13 cellular contexts compared by ENCODE assay signal in the genomic region with DNA sequence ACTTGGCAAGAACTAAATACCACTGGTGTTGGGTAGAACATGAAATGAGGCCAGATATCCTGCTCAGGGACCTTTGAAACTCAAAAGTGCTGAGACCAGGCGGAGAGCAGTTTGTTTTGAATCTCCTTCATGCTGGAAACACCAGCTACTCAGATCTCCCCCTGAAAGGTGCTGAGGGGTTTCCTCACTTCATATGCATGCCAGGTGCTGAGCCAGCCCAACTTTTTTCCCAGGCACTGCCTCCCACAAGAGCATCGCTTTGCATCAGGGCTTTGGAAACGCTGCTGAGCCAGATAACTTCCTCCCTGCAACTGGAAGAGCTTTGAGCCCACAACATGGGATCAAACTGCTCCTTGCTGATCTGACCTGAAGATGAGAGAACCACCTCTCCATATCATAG. TPM values are rescaled to one million over a fixed set of nuclear protein-coding genes. Genes with fewer than 3 reads are reported as not detected.
A peak's percentile ranks its signal among the peaks of the same experiment; 100 is the strongest.
DNase-seq lines count a peak whose midpoint lies in the region; ATAC-seq and TF ChIP-seq lines count a peak whose summit lies in the region.
"Had no signal": no experiment of that assay in that cellular context is flagged by ENCODE, and none has a peak within 500 bp of the region (broad histone marks: within the 10 kb centered on the region; RNA-seq: fewer than 3 reads in every experiment).

No MANE protein-coding gene starts in this region.

- no peak overlapping the region for H3K18ac ChIP-seq in trophoblast cell (ENCODE audit: low read length)

- no peaks in the 10 kb centered on the region for H3K36me3 ChIP-seq in BLaER1 treated with 17β-estradiol and CSF1 and Interleukin-3, amounts not matched to agents 10 nM and 100 nM
- H3K36me3 ChIP-seq in Loucy (ENCODE audit: insufficient read depth, low read length) (no peaks in the 10 kb centered on the region), neural progenitor cell (no peaks in the 10 kb centered on the region), trophoblast cell (ENCODE audit: control insufficient read depth in 1 of 2, insufficient read depth in 2 of 2, low read length in 2 of 2) (no peaks in the 10 kb centered on the region)

- no peaks in the 10 kb centered on the region for H3K79me1 ChIP-seq in trophoblast cell (ENCODE audit: low read length)

- no peaks in the 10 kb centered on the region; a peak in 1 of 22 replicates for H4K20me1 ChIP-seq in BLaER1 treated with 17β-estradiol and CSF1 and Interleukin-3, amounts not matched to agents 10 nM and 100 nM
- H4K20me1 ChIP-seq in Loucy (ENCODE audit: insufficient read depth, low read length, poor library complexity, severe bottlenecking) (no peaks in the 10 kb centered on the region), neural progenitor cell (ENCODE audit: low read depth) (peaks cover 13% of the 10 kb centered on the region)

- H3K4me2 ChIP-seq in BLaER1 treated with 17β-estradiol and CSF1 and Interleukin-3, amounts not matched to agents 10 nM and 100 nM = peak overlapping the region in 10 of 11 experiments; percentile 10 to 98 (median 91); a peak in 18 of 22 replicates
- H3K4me2 ChIP-seq in Loucy (ENCODE audit: low read depth, low read length, poor library complexity, severe bottlenecking) (no peak overlapping the region), neural progenitor cell (peak overlapping the region; percentile 71), trophoblast cell (ENCODE audit: low read length) (no peak overlapping the region)

- H3K36me3 Mint-ChIP-seq in neural progenitor cell = peaks cover 7% of the 10 kb centered on the region

- H3K9me2 ChIP-seq in Loucy (replicated peaks; ENCODE audit: low read depth, low read length) = no peaks in the 10 kb centered on the region

- no peak overlapping the region for H4K91ac ChIP-seq in trophoblast cell (ENCODE audit: low read depth, low read length)

- peaks cover 22 to 60% (median 54%) of the 10 kb centered on the region in 10 experiments for H3K4me1 ChIP-seq in BLaER1 treated with 17β-estradiol and CSF1 and Interleukin-3, amounts not matched to agents 10 nM and 100 nM
- H3K4me1 ChIP-seq in Loucy (ENCODE audit: insufficient read depth, low read length, poor library complexity, severe bottlenecking) (peaks cover 54% of the 10 kb centered on the region), neural progenitor cell (peaks cover 27% of the 10 kb centered on the region), trophoblast cell (ENCODE audit: control insufficient read depth in 1 of 2, insufficient read depth in 2 of 2, low read length in 2 of 2) (no peaks in the 10 kb centered on the region)
- H3K4me1 ChIP-seq: Caco-2 had no signal

- ATAC-seq in HG03025 (IDR thresholded peaks at IDR 0.05; ENCODE audit: low FRiP score, unreplicated experiment) = no peak
- ATAC-seq in HG02642 (IDR thresholded peaks at IDR 0.05; ENCODE audit: poor library complexity, unreplicated experiment) = no peak

- H3K9me3 ChIP-seq in BLaER1 treated with 17β-estradiol and CSF1 and Interleukin-3, amounts not matched to agents 10 nM and 100 nM (replicated peaks in 1 of 11) = peaks cover 14 to 21% (median 19%) of the 10 kb centered on the region in 11 experiments
- H3K9me3 ChIP-seq in Loucy (ENCODE audit: insufficient read depth, low read depth, low read length) = peaks cover 13% of the 10 kb centered on the region; the same call in 1 of the 2 replicates
- no peaks in the 10 kb centered on the region for H3K9me3 ChIP-seq in neural progenitor cell (ENCODE audit: low read depth)
- peaks cover 1% of the 10 kb centered on the region for H3K9me3 ChIP-seq in trophoblast cell (ENCODE audit: insufficient read depth, low read depth, low read length)
- H3K9me3 ChIP-seq: Caco-2 had no signal

- H3K14ac ChIP-seq in trophoblast cell (ENCODE audit: low read length) = no peak overlapping the region

- H3K4me1 Mint-ChIP-seq in neural progenitor cell = peaks cover 48% of the 10 kb centered on the region

- WGBS in trophoblast cell (ENCODE audit: extremely low coverage, insufficient coverage, insufficient read length) = no CpG with 5 or more reads among the region's 3 CpGs

- no peak overlapping the region for H3K4ac ChIP-seq in trophoblast cell (ENCODE audit: low read depth, low read length)

- H3K4me3 Mint-ChIP-seq in neural progenitor cell = peak overlapping the region; percentile 19
- H3K4me3 Mint-ChIP-seq: CD4-positive, alpha-beta T cell had no signal

- no peak for DNase-seq in neural progenitor cell (ENCODE audit: low spot score)
- no peak for DNase-seq in trophoblast cell
- no peak for DNase-seq in C1 segment of cervical spinal cord (lab: John Stamatoyannopoulos, UW)
- DNase-seq: 8988T; Caco-2; CD4-positive, alpha-beta T cell; GOT3 had no signal

- H3K27me3 ChIP-seq in BLaER1 treated with 17β-estradiol and CSF1 and Interleukin-3, amounts not matched to agents 10 nM and 100 nM = no peaks in the 10 kb centered on the region
- H3K27me3 ChIP-seq in Loucy (ENCODE audit: insufficient read depth, low read length, poor library complexity, severe bottlenecking) (no peaks in the 10 kb centered on the region), neural progenitor cell (peaks cover 17% of the 10 kb centered on the region), trophoblast cell (ENCODE audit: insufficient read depth, low read length) (no peaks in the 10 kb centered on the region)

- H2AFZ ChIP-seq in Loucy (ENCODE audit: low read length) (no peak overlapping the region), neural progenitor cell (replicated peaks) (no peak overlapping the region), trophoblast cell (ENCODE audit: insufficient read depth, low read length, poor library complexity) (no peak overlapping the region)

- H3K4me3 ChIP-seq in BLaER1 treated with 17β-estradiol and CSF1 and Interleukin-3, amounts not matched to agents 10 nM and 100 nM = no peak overlapping the region
- H3K4me3 ChIP-seq in Loucy (ENCODE audit: low read length, poor library complexity, severe bottlenecking) (no peak overlapping the region), neural progenitor cell (no peak overlapping the region), trophoblast cell (ENCODE audit: low read depth, low read length) (no peak overlapping the region)

- H3K9me3 Mint-ChIP-seq in neural progenitor cell = peaks cover 17% of the 10 kb centered on the region

- H3K79me2 ChIP-seq in Loucy (ENCODE audit: insufficient read depth, low read length) (peaks cover 14% of the 10 kb centered on the region; the same call in 1 of the 2 replicates), neural progenitor cell (ENCODE audit: low read depth) (no peaks in the 10 kb centered on the region), trophoblast cell (ENCODE audit: control insufficient read depth, insufficient read depth, low read length, poor library complexity) (no peaks in the 10 kb centered on the region)

- TF ChIP-seq CTCF in Loucy (conservative IDR thresholded peaks at IDR 0.05; ENCODE audit: low read length) (no peak), neural progenitor cell (IDR thresholded peaks at IDR 0.05) (no peak)

- peak overlapping the region in 5 of 11 experiments; percentile 1 to 50 (median 43); a peak in 4 of 22 replicates for H3K27ac ChIP-seq in BLaER1 treated with 17β-estradiol and CSF1 and Interleukin-3, amounts not matched to agents 10 nM and 100 nM
- H3K27ac ChIP-seq in neural progenitor cell = no peak overlapping the region
- H3K27ac ChIP-seq in trophoblast cell (ENCODE audit: low read depth, low read length) = no peak overlapping the region
- H3K27ac ChIP-seq: C4-2B had no signal

- H3K27ac Mint-ChIP-seq in neural progenitor cell = no peak overlapping the region
- H3K27ac Mint-ChIP-seq: CD4-positive, alpha-beta T cell had no signal

- H4K12ac ChIP-seq in trophoblast cell (ENCODE audit: low read depth, low read length) = no peak overlapping the region

- 0 out of 22 replicates have a peak overlapping the region, but pooled peaks of 1 of the 11 experiments have one; percentile 3 for H3K9ac ChIP-seq in BLaER1 treated with 17β-estradiol and CSF1 and Interleukin-3, amounts not matched to agents 10 nM and 100 nM
- H3K9ac ChIP-seq in Loucy (ENCODE audit: low read depth, low read length, poor library complexity, severe bottlenecking) (peak overlapping the region; percentile 73), neural progenitor cell (no peak overlapping the region), trophoblast cell (ENCODE audit: low read length) (peak overlapping the region; percentile 9)

- H3K27me3 Mint-ChIP-seq in neural progenitor cell (ENCODE audit: insufficient read depth, low read depth) = peaks cover 6% of the 10 kb centered on the region

- H2BK5ac ChIP-seq in trophoblast cell (ENCODE audit: low read depth, low read length, poor library complexity) = no peak overlapping the region

- no peak overlapping the region for H3K23ac ChIP-seq in trophoblast cell (ENCODE audit: low read length)

- no peak overlapping the region for H2AK5ac ChIP-seq in trophoblast cell (ENCODE audit: low read length)

- H2BK120ac ChIP-seq in trophoblast cell (ENCODE audit: insufficient read depth, low read length, poor library complexity) = no peak overlapping the region

- H3F3A ChIP-seq in Loucy (ENCODE audit: low read depth) (no peaks in the 10 kb centered on the region), neural progenitor cell (ENCODE audit: low read depth) (peaks cover 25% of the 10 kb centered on the region)

- no peak overlapping the region for H4K8ac ChIP-seq in trophoblast cell (ENCODE audit: low read depth, low read length)

- H2BK12ac ChIP-seq in trophoblast cell (ENCODE audit: low read length) = no peak overlapping the region

RNA-seq across cellular contexts. Expression of a gene that starts 13.7 kb away (rescaled TPM):
- total RNA-seq in neural progenitor cell (ENCODE audit: low replicate concordance) = 5.6 and 10.5 TPM in 2 replicates
- polyA plus RNA-seq in trophoblast cell (2013) = 0.12 and 0.21 TPM in 2 replicates
- total RNA-seq: Caco-2; CD4-positive, alpha-beta T cell; HT-29 had no signal

Comparison
In these comparisons a context has a peak if more than half of its experiments do, and no peak if none do; other contexts are left out.
1. H3K4me2 ChIP-seq: peak in BLaER1 treated with 17β-estradiol and CSF1 and Interleukin-3, amounts not matched to agents 10 nM and 100 nM (10 of 11) and neural progenitor cell (single experiment); none in Loucy (single experiment) and trophoblast cell (single experiment).